In genomic region chr1:116372651-116373444, GRCh38 we compare ENCODE assay signal across 1 cellular context.
A peak's percentile ranks its signal among the peaks of the same experiment; 100 is the strongest.
TF ChIP-seq lines count a peak whose summit lies in the region.

Gene ATP1A1, plus strand, starts transcription at chr1:116373244. Its CDS starts 268 bp downstream, at chr1:116373512.

TF ChIP-seq in HepG2, 621 proteins besides CTCF, POLR2A, EP300 and RAD21 (continued from another document and continues in another):
- 0 out of 2 replicates have a peak, but pooled peaks have one; percentile 32 for TF ChIP-seq E2F1 (CRISPR knock-in tag; IDR thresholded peaks at IDR 0.05)
- no peak for TF ChIP-seq NFE2 (CRISPR knock-in tag; IDR thresholded peaks at IDR 0.05)
- no peak for TF ChIP-seq FOXA1 (IDR thresholded peaks at IDR 0.05)
- TF ChIP-seq FOXA1 (CRISPR knock-in tag; IDR thresholded peaks at IDR 0.05), result no peak
- TF ChIP-seq CHD2 (IDR thresholded peaks at IDR 0.05; ENCODE audit: low read depth, low read length), result no peak
- TF ChIP-seq ZFP82 (CRISPR knock-in tag; IDR thresholded peaks at IDR 0.05; ENCODE audit: borderline replicate concordance), result peak; percentile 70; the same call in 1 of the 2 replicates
- no peak for TF ChIP-seq BORCS8-MEF2B (CRISPR knock-in tag; IDR thresholded peaks at IDR 0.05)
- no peak; the same call in 1 of the 2 replicates for TF ChIP-seq RERE (CRISPR knock-in tag; IDR thresholded peaks at IDR 0.05; ENCODE audit: low read depth)
- TF ChIP-seq ZNF383 (CRISPR knock-in tag; IDR thresholded peaks at IDR 0.05; ENCODE audit: borderline replicate concordance), result no peak
- no peak; the same call in 1 of the 2 replicates for TF ChIP-seq KDM5A (IDR thresholded peaks at IDR 0.05; ENCODE audit: borderline replicate concordance, low read length)
- peak; percentile 39; the same call in 1 of the 2 replicates for TF ChIP-seq ZNF768 (CRISPR knock-in tag; IDR thresholded peaks at IDR 0.05)
- TF ChIP-seq TAF15 (IDR thresholded peaks at IDR 0.05; ENCODE audit: low read depth, low read length, poor library complexity, severe bottlenecking), result no peak
- TF ChIP-seq REPIN1 (CRISPR knock-in tag; IDR thresholded peaks at IDR 0.05; ENCODE audit: borderline replicate concordance, low read depth), result peak; percentile 76; the same call in 1 of the 2 replicates
- no peak for TF ChIP-seq PAXIP1 (CRISPR knock-in tag; conservative IDR thresholded peaks at IDR 0.05)
- TF ChIP-seq ZNF232 (CRISPR knock-in tag; IDR thresholded peaks at IDR 0.05; ENCODE audit: borderline replicate concordance), result peak; percentile 66; the same call in 1 of the 2 replicates
- no peak for TF ChIP-seq JDP2 (CRISPR knock-in tag; IDR thresholded peaks at IDR 0.05; ENCODE audit: borderline replicate concordance)
- TF ChIP-seq PAWR (CRISPR knock-in tag; IDR thresholded peaks at IDR 0.05; ENCODE audit: borderline replicate concordance), result no peak
- 0 out of 2 replicates have a peak, but pooled peaks have one; percentile 53 for TF ChIP-seq NCOA1 (CRISPR knock-in tag; IDR thresholded peaks at IDR 0.05)
- TF ChIP-seq TMF1 (CRISPR knock-in tag; IDR thresholded peaks at IDR 0.05; ENCODE audit: low read depth), result no peak
- peak; percentile 34; the same call in 1 of the 2 replicates for TF ChIP-seq SP2 (CRISPR knock-in tag; IDR thresholded peaks at IDR 0.05)
- TF ChIP-seq ZFP41 (CRISPR knock-in tag; IDR thresholded peaks at IDR 0.05; ENCODE audit: borderline replicate concordance), result no peak
- no peak for TF ChIP-seq ZNF7 (CRISPR knock-in tag; IDR thresholded peaks at IDR 0.05)
- peak; percentile 38; the same call in 1 of the 2 replicates for TF ChIP-seq ZNF160 (CRISPR knock-in tag; IDR thresholded peaks at IDR 0.05)
- no peak for TF ChIP-seq TRIM22 (IDR thresholded peaks at IDR 0.05)
- TF ChIP-seq ZNF230 (CRISPR knock-in tag; IDR thresholded peaks at IDR 0.05), result no peak
- no peak for TF ChIP-seq ZNF101 (CRISPR knock-in tag; IDR thresholded peaks at IDR 0.05; ENCODE audit: borderline replicate concordance, low read depth)
- TF ChIP-seq SCMH1 (CRISPR knock-in tag; IDR thresholded peaks at IDR 0.05; ENCODE audit: borderline replicate concordance), result no peak
- no peak for TF ChIP-seq ZC3H4 (CRISPR knock-in tag; IDR thresholded peaks at IDR 0.05; ENCODE audit: borderline replicate concordance)
- TF ChIP-seq ZMAT5 (CRISPR knock-in tag; IDR thresholded peaks at IDR 0.05; ENCODE audit: borderline replicate concordance, low read depth), result no peak
- peak; percentile 68 for TF ChIP-seq KDM2A (CRISPR knock-in tag; IDR thresholded peaks at IDR 0.05; ENCODE audit: borderline replicate concordance, low read depth)
- TF ChIP-seq ZGPAT (CRISPR knock-in tag; IDR thresholded peaks at IDR 0.05), result peak; percentile 64; the same call in 1 of the 2 replicates
- TF ChIP-seq MYPOP (CRISPR knock-in tag; IDR thresholded peaks at IDR 0.05), result peak; percentile 73; the same call in 1 of the 2 replicates
- 0 out of 2 replicates have a peak, but pooled peaks have one; percentile 16 for TF ChIP-seq ZNF563 (CRISPR knock-in tag; IDR thresholded peaks at IDR 0.05)
- TF ChIP-seq SPEN (CRISPR knock-in tag; IDR thresholded peaks at IDR 0.05; ENCODE audit: low read depth), result peak; percentile 41; the same call in 1 of the 2 replicates
- peak; percentile 52; the same call in 1 of the 2 replicates for TF ChIP-seq ZBTB20 (CRISPR knock-in tag; IDR thresholded peaks at IDR 0.05; ENCODE audit: borderline replicate concordance, low read depth)
- TF ChIP-seq ZNF292 (CRISPR knock-in tag; IDR thresholded peaks at IDR 0.05; ENCODE audit: borderline replicate concordance, low read depth), result no peak
- peak; percentile 28; the same call in 1 of the 2 replicates for TF ChIP-seq KAT7 (CRISPR knock-in tag; IDR thresholded peaks at IDR 0.05; ENCODE audit: borderline replicate concordance)
- TF ChIP-seq ZNF776 (CRISPR knock-in tag; IDR thresholded peaks at IDR 0.05), result no peak; the same call in 1 of the 2 replicates
- no peak for TF ChIP-seq NFRKB (IDR thresholded peaks at IDR 0.05)
- no peak for TF ChIP-seq ZNF337 (CRISPR knock-in tag; IDR thresholded peaks at IDR 0.05; ENCODE audit: borderline replicate concordance, low read depth)
- no peak for TF ChIP-seq ZNF547 (CRISPR knock-in tag; IDR thresholded peaks at IDR 0.05)
- TF ChIP-seq ARID2 (CRISPR knock-in tag; IDR thresholded peaks at IDR 0.05; ENCODE audit: borderline replicate concordance), result 0 out of 2 replicates have a peak, but pooled peaks have one; percentile 55
- no peak for TF ChIP-seq HNRNPUL1 (IDR thresholded peaks at IDR 0.05; ENCODE audit: low read depth, low read length)
- TF ChIP-seq HOXA3 (CRISPR knock-in tag; IDR thresholded peaks at IDR 0.05), result peak; percentile 59
- 0 out of 2 replicates have a peak, but pooled peaks have one; percentile 24 for TF ChIP-seq ARNTL (CRISPR knock-in tag; IDR thresholded peaks at IDR 0.05)
- 0 out of 4 replicates have a peak, but pooled peaks have one; percentile 27 to 31 for TF ChIP-seq HMGXB4 (CRISPR knock-in tag; IDR thresholded peaks at IDR 0.05; ENCODE audit: borderline replicate concordance in 1 of 2, low read depth in 1 of 2)
- no peak for TF ChIP-seq SMARCC2 (IDR thresholded peaks at IDR 0.05)
- peak; percentile 62; the same call in 1 of the 2 replicates for TF ChIP-seq ZNF564 (CRISPR knock-in tag; IDR thresholded peaks at IDR 0.05)
- TF ChIP-seq ZFYVE20 (CRISPR knock-in tag; IDR thresholded peaks at IDR 0.05; ENCODE audit: borderline replicate concordance, low read depth), result no peak
